In the genomic region with DNA sequence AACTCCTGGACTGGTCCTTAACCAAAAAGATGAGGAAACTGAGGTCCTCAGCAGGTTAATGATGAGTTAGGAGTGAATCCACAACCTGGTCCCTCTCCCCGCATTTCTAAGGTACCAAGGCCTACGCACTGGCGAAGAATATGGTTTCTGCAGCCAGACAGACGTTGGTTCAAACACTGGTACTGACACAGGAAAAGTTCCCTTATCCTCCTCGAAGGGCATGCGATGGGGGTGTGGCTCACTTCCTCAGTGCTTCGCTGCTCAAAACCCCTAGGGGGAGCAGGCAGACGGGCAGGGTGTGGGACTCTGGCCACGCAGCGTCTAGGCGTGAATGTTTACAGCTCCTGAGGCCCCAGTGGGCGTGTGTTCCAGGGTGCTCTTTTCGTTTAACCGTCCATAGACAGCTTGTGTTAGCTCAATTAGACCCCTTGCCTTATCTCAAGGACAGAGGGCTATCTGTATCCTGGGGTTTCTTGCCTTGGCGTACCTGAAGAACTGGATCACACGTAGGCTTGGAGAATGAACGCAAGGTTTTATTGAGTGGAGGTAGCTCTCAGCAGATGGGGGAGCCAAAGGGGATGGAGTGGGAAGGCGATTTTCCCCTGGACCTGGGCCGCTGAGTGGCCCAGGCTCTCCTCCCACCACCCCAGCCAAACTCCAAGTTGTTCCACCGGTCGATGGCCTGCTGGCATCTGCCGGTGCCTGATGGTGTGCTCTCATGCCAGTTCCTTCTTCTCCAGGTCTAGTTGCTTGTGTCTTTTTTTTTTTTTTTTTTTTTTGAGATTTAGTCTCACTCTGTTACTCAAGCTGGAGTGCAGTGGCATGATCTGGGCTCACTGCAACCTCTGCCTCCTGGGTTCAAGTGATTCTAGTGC, we compare ENCODE assay signal across 8 cellular contexts. TPM values are rescaled to one million over a fixed set of nuclear protein-coding genes. Genes with fewer than 3 reads are reported as not detected.
A peak's percentile ranks its signal among the peaks of the same experiment; 100 is the strongest.
DNase-seq lines count a peak whose midpoint lies in the region; ATAC-seq and TF ChIP-seq lines count a peak whose summit lies in the region.

No MANE protein-coding gene starts in this region.

- H3K27ac ChIP-seq in 22Rv1 (no peak overlapping the region), left ventricle myocardium inferior (replicated peaks) (no peak overlapping the region)

- no peaks in the 10 kb centered on the region for H3K27me3 ChIP-seq in left ventricle myocardium inferior (ENCODE audit: low read depth)

- ATAC-seq in GM18498 (IDR thresholded peaks at IDR 0.05; ENCODE audit: unreplicated experiment) (peak; percentile 67), HG03520 (IDR thresholded peaks at IDR 0.05; ENCODE audit: unreplicated experiment) (peak; percentile 51)

- intact Hi-C loops in left ventricle myocardium inferior (cut with micrococcal nuclease): loop anchor here (10.0 kb wide), 1 partner anchor 96 kb away; no protein-coding TSS in a partner anchor

- no peaks in the 10 kb centered on the region for H3K9me3 ChIP-seq in left ventricle myocardium inferior (replicated peaks)

- no peaks in the 10 kb centered on the region for H3K36me3 ChIP-seq in left ventricle myocardium inferior

- peak; percentile 59 for TF ChIP-seq CTCF in 22Rv1 (IDR thresholded peaks at IDR 0.05)
- TF ChIP-seq CTCF in left ventricle myocardium inferior (IDR thresholded peaks at IDR 0.05; ENCODE audit: borderline replicate concordance): peak; percentile 55

- H3K4me3 ChIP-seq in left ventricle myocardium inferior: no peak overlapping the region

- DNase-seq in SK-N-DZ (ENCODE audit: low spot score) (peak; percentile 65), left ventricle myocardium inferior (peak; percentile 47), DMS79 (lab: John Stamatoyannopoulos, UW) (no peak)
- DNase-seq in activated naive CD4-positive, alpha-beta T cell treated with Interleukin-2 at 50 U/mL for 16 hours: peak; percentile 81
- DNase-seq in stimulated activated CD4-positive, alpha-beta T cell treated with anti-CD3 and anti-CD28 coated beads, Interleukin-15, amount 100 ng/mL, for 24 hours: peak; percentile 86

- peaks cover 19% of the 10 kb centered on the region for H3K4me1 ChIP-seq in left ventricle myocardium inferior

RNA-seq across cellular contexts. Expression of gene PTPN1, which starts 31.8 kb away (rescaled TPM):
- polyA plus RNA-seq in SK-N-DZ (2014; cell fraction: cytosol; rRNA removed): 45.0 and 50.5 TPM in 2 replicates
- 22.1 and 30.4 TPM in 2 replicates for polyA plus RNA-seq in SK-N-DZ (2014; cell fraction: nucleus; rRNA removed)
- 25.7 TPM for total RNA-seq in left ventricle myocardium inferior
